ENCODE assay signal across 22 cellular contexts in the genomic region with DNA sequence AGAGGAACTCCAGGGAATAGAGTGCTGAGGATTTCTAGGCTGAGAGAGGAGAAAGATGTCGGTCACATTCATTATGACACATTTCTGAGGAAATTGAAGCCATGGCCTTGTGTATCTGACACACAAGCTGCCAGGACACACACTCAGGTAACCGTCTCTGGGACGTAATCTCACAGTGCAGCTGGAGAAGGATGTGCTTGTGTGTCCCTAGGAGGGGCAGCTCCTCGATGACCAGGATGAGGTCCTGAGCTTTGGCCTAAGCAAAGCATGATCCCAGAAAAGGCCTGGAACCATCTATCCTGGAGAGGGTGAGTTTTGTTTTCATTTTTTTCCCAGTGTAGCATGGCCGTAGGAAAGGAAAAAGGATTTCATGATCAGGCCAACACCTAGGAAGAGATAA.
"Had no signal": no experiment of that assay in that cellular context is flagged by ENCODE, and none has a peak within 500 bp of the region (broad histone marks: within the 10 kb centered on the region; RNA-seq: fewer than 3 reads in every experiment).

No MANE protein-coding gene starts in this region.

- H3K36me3 Mint-ChIP-seq: neural progenitor cell had no signal

- H3K4me3 Mint-ChIP-seq: activated B cell treated with CpG ODN at 0.5 μM for 24 hours; activated CD4-positive, alpha-beta T cell treated with anti-CD3 and anti-CD28 coated beads for 36 hours; activated naive CD4-positive, alpha-beta T cell treated with anti-CD3 and anti-CD28 coated beads, Interleukin-2, amount 10 ng/mL, durations not matched to agents 7 days and 5 days; activated T-cell treated with anti-CD3 and anti-CD28 coated beads, Interleukin-2, amount 50 U/mL, for 72 hours; mesothelial cell of epicardium; naive thymus-derived CD8-positive, alpha-beta T cell; neural progenitor cell; stimulated activated naive CD8-positive, alpha-beta T cell treated with anti-CD3 and anti-CD28 coated beads, Interleukin-15, Interleukin-2, amounts not matched to agents 100 ng/mL and 50 ng/mL, for 24 hours; T-helper 17 cell had no signal

- H3K36me3 ChIP-seq: lower lobe of right lung, neural progenitor cell, prostate gland, right atrium auricular region, tibial nerve had no signal

- H3K9ac ChIP-seq: neural progenitor cell had no signal

- DNase-seq: activated B cell treated with CpG ODN at 0.5 μM for 24 hours; activated CD4-positive, alpha-beta T cell treated with anti-CD3 and anti-CD28 coated beads for 36 hours; activated CD4-positive, alpha-beta T cell treated with anti-CD3 and anti-CD28 coated beads, Interleukin-2, amount 50 U/mL, for 4 hours; activated effector memory CD4-positive, alpha-beta T cell treated with anti-CD3 and anti-CD28 coated beads, Interleukin-2, amount 50 U/mL, for 16 hours; activated T-cell treated with anti-CD3 and anti-CD28 coated beads, Interleukin-2, amount 50 U/mL, for 72 hours; body of pancreas; caudate nucleus; dermis blood vessel endothelial cell; effector memory CD4-positive, alpha-beta T cell; lower lobe of right lung; naive thymus-derived CD8-positive, alpha-beta T cell; stimulated activated CD4-positive, alpha-beta T cell treated with anti-CD3 and anti-CD28 coated beads, Interleukin-1b, Interleukin-23, amount 100 ng/mL, for 48 hours; substantia nigra; SW 1271; T-helper 17 cell had no signal

- H3K4me1 Mint-ChIP-seq: activated CD4-positive, alpha-beta T cell treated with anti-CD3 and anti-CD28 coated beads for 36 hours; activated naive CD4-positive, alpha-beta T cell treated with anti-CD3 and anti-CD28 coated beads, Interleukin-2, amount 10 ng/mL, durations not matched to agents 7 days and 5 days had no signal

- H3K27me3 Mint-ChIP-seq: activated B cell treated with CpG ODN at 0.5 μM for 24 hours; stimulated activated naive CD8-positive, alpha-beta T cell treated with anti-CD3 and anti-CD28 coated beads, Interleukin-15, Interleukin-2, amounts not matched to agents 100 ng/mL and 50 ng/mL, for 24 hours; T-helper 17 cell had no signal

- H3K27ac ChIP-seq: body of pancreas, lower lobe of right lung, neural progenitor cell, prostate gland, tibial nerve had no signal

- H3K9me3 ChIP-seq: prostate gland had no signal

- H3K27ac Mint-ChIP-seq: activated B cell treated with CpG ODN at 0.5 μM for 24 hours; activated CD4-positive, alpha-beta T cell treated with anti-CD3 and anti-CD28 coated beads for 36 hours; activated naive CD4-positive, alpha-beta T cell treated with anti-CD3 and anti-CD28 coated beads, Interleukin-2, amount 10 ng/mL, durations not matched to agents 7 days and 5 days; activated T-cell treated with anti-CD3 and anti-CD28 coated beads, Interleukin-2, amount 50 U/mL, for 72 hours; neural progenitor cell; stimulated activated naive CD8-positive, alpha-beta T cell treated with anti-CD3 and anti-CD28 coated beads, Interleukin-15, Interleukin-2, amounts not matched to agents 100 ng/mL and 50 ng/mL, for 24 hours; T-helper 17 cell had no signal

- H3K27me3 ChIP-seq: body of pancreas, neural progenitor cell, right atrium auricular region, tibial nerve had no signal

- H3K4me2 ChIP-seq: neural progenitor cell had no signal

- ATAC-seq: activated CD4-positive, alpha-beta T cell treated with anti-CD3 and anti-CD28 coated beads for 36 hours; activated T-cell treated with anti-CD3 and anti-CD28 coated beads, Interleukin-2, amount 50 U/mL, for 72 hours; body of pancreas; lower lobe of right lung; naive thymus-derived CD8-positive, alpha-beta T cell; T-helper 17 cell had no signal

- H3K4me1 ChIP-seq: body of pancreas, lower lobe of right lung, prostate gland, tibial nerve had no signal

- H2AFZ ChIP-seq: neural progenitor cell had no signal

- H3K4me3 ChIP-seq: body of pancreas, lower lobe of right lung, neural progenitor cell, prostate gland, right atrium auricular region, tibial nerve had no signal
